ENCODE assay signal across 11 cellular contexts in the genomic region with DNA sequence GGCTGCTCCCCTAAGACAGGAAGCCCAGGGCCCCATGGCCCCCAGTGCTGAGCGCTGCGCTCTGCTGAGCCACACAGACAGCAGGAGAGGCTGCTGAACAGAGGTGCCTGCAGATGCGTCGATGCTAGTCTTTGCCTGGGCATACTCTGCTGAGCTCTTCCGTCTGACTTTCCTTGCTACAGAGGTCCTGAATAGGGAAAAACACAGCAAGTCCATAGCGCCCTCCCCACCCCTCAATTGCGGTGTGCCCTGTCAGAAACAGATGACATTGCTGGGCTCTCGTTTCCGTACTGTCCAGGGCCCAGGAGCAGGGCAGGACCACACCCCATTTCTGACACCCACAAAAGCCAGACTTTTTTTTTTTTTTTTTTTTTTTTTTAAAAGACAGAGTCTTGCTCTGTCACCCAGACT.
DNase-seq lines count a peak whose midpoint lies in the region; ATAC-seq and TF ChIP-seq lines count a peak whose summit lies in the region.
"Had no signal": no experiment of that assay in that cellular context is flagged by ENCODE, and none has a peak within 500 bp of the region (broad histone marks: within the 10 kb centered on the region; RNA-seq: fewer than 3 reads in every experiment).

No MANE protein-coding gene starts in this region.

- H3K4me1 ChIP-seq in SK-N-SH (ENCODE audit: control insufficient read depth in 1 of 2, insufficient read depth in 2 of 2, low read depth in 1 of 2, low read length in 1 of 2) = no peaks in the 10 kb centered on the region

- TF ChIP-seq CTCF in SK-N-SH (IDR thresholded peaks at IDR 0.05) = no peak

- H3K4me2 ChIP-seq in SK-N-SH = no peak overlapping the region

- H3K9ac ChIP-seq in SK-N-SH = no peak overlapping the region

- DNase-seq in SK-N-SH (no peak), NCI-H146 treated with DMSO at 0.1 percent for 48 hours (lab: John Stamatoyannopoulos, UW; ENCODE audit: unreplicated experiment) (no peak), islet precursor cell (no peak), LoVo (ENCODE audit: low spot score) (no peak)
- peak; percentile 50 for DNase-seq in activated T-cell treated with anti-CD3 and anti-CD28 coated beads, Interleukin-2, amount 50 U/mL, for 24 hours
- peak; percentile 29 for DNase-seq in stimulated activated CD8-positive, alpha-beta memory T cell treated with anti-CD3 and anti-CD28 coated beads, Interleukin-4, amount 100 ng/mL, for 24 hours (ENCODE audit: low read depth)
- DNase-seq: IMR-90 had no signal

- no peak overlapping the region for H2AFZ ChIP-seq in SK-N-SH (ENCODE audit: low read depth)

- POLR2A ChIA-PET in SK-N-SH (lab: Yijun Ruan, JAX) = no interaction called here

- H3K27me3 Mint-ChIP-seq in activated T-cell treated with anti-CD3 and anti-CD28 coated beads, Interleukin-2, amount 50 U/mL, for 24 hours = no peaks in the 10 kb centered on the region

- no peaks in the 10 kb centered on the region for H3K9me2 ChIP-seq in SK-N-SH

- no peaks in the 10 kb centered on the region for H3K9me3 Mint-ChIP-seq in activated T-cell treated with anti-CD3 and anti-CD28 coated beads, Interleukin-2, amount 50 U/mL, for 24 hours

- H3F3A ChIP-seq in SK-N-SH (replicated peaks; ENCODE audit: insufficient read depth) = no peaks in the 10 kb centered on the region

- WGBS in SK-N-SH (ENCODE audit: low lambda C conversion rate) = 95% methylated on average over 6 of the region's 9 CpGs

- no peak for TF ChIP-seq RAD21 in SK-N-SH (IDR thresholded peaks at IDR 0.05; ENCODE audit: low read length)

- no peaks in the 10 kb centered on the region for H3K79me2 ChIP-seq in SK-N-SH (ENCODE audit: insufficient read depth)

- H3K36me3 Mint-ChIP-seq in activated T-cell treated with anti-CD3 and anti-CD28 coated beads, Interleukin-2, amount 50 U/mL, for 24 hours (ENCODE audit: low read depth) = peaks cover 52% of the 10 kb centered on the region

- no peaks in the 10 kb centered on the region for H3K9me3 ChIP-seq in SK-N-SH

- H3K36me3 ChIP-seq in SK-N-SH (replicated peaks in 1 of 2; ENCODE audit: control insufficient read depth in 1 of 2, insufficient read depth in 2 of 2, low read length in 1 of 2) = peaks cover 37 to 60% of the 10 kb centered on the region in 2 experiments
- H3K36me3 ChIP-seq: cardiac muscle cell had no signal

- peak overlapping the region; percentile 51 for H3K27ac Mint-ChIP-seq in activated T-cell treated with anti-CD3 and anti-CD28 coated beads, Interleukin-2, amount 50 U/mL, for 24 hours

- TF ChIP-seq EP300 in SK-N-SH (IDR thresholded peaks at IDR 0.05; ENCODE audit: borderline replicate concordance in 1 of 2, low read depth in 1 of 2, low read length in 1 of 2) = no peak

- H3K27ac ChIP-seq in SK-N-SH (ENCODE audit: low read depth in 2 of 2, low read length in 1 of 2) = no peak overlapping the region
- H3K27ac ChIP-seq: 22Rv1, cardiac muscle cell had no signal

- no peak overlapping the region for H3K4me3 Mint-ChIP-seq in activated T-cell treated with anti-CD3 and anti-CD28 coated beads, Interleukin-2, amount 50 U/mL, for 24 hours

- H3K27me3 ChIP-seq in SK-N-SH (ENCODE audit: insufficient read depth) = no peaks in the 10 kb centered on the region
- H3K27me3 ChIP-seq: cardiac muscle cell had no signal

- CTCF ChIA-PET in SK-N-SH (lab: Yijun Ruan, JAX) = no interaction called here

- ATAC-seq in SK-N-SH treated with all-trans-retinoic acid at 6 μM for 48 hours = peak; percentile 24; the same call in 1 of the 3 replicates
- ATAC-seq in HG02852 (IDR thresholded peaks at IDR 0.05; ENCODE audit: unreplicated experiment) = peak; percentile 74

- no peaks in the 10 kb centered on the region for H4K20me1 ChIP-seq in SK-N-SH (ENCODE audit: insufficient read depth)

- no peak overlapping the region for H3K4me3 ChIP-seq in SK-N-SH (ENCODE audit: low read depth in 2 of 2, low read length in 1 of 2)
- H3K4me3 ChIP-seq: cardiac muscle cell had no signal

- peaks cover 24% of the 10 kb centered on the region for H3K4me1 Mint-ChIP-seq in activated T-cell treated with anti-CD3 and anti-CD28 coated beads, Interleukin-2, amount 50 U/mL, for 24 hours (ENCODE audit: low read depth)

TF ChIP-seq in SK-N-SH treated with all-trans-retinoic acid at 6 μM for 48 hours, 23 proteins besides CTCF, POLR2A, EP300 and RAD21:
- TF ChIP-seq ZNF70 (CRISPR knock-in tag; IDR thresholded peaks at IDR 0.05) (no peak), SNAI2 (CRISPR knock-in tag; IDR thresholded peaks at IDR 0.05) (no peak), BACH2 (CRISPR knock-in tag; IDR thresholded peaks at IDR 0.05; ENCODE audit: borderline replicate concordance) (no peak), PPARA (CRISPR knock-in tag; IDR thresholded peaks at IDR 0.05; ENCODE audit: borderline replicate concordance) (no peak), ZFP3 (CRISPR knock-in tag; IDR thresholded peaks at IDR 0.05) (no peak)
- TF ChIP-seq, protein P1, sequence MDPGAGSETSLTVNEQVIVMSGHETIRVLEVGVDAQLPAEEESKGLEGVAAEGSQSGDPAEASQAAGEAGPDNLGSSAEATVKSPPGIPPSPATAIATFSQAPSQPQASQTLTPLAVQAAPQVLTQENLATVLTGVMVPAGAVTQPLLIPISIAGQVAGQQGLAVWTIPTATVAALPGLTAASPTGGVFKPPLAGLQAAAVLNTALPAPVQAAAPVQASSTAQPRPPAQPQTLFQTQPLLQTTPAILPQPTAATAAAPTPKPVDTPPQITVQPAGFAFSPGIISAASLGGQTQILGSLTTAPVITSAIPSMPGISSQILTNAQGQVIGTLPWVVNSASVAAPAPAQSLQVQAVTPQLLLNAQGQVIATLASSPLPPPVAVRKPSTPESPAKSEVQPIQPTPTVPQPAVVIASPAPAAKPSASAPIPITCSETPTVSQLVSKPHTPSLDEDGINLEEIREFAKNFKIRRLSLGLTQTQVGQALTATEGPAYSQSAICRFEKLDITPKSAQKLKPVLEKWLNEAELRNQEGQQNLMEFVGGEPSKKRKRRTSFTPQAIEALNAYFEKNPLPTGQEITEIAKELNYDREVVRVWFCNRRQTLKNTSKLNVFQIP (CRISPR knock-in tag; IDR thresholded peaks at IDR 0.05; ENCODE audit: borderline replicate concordance, low read depth) = no peak
- TF ChIP-seq, protein P2, sequence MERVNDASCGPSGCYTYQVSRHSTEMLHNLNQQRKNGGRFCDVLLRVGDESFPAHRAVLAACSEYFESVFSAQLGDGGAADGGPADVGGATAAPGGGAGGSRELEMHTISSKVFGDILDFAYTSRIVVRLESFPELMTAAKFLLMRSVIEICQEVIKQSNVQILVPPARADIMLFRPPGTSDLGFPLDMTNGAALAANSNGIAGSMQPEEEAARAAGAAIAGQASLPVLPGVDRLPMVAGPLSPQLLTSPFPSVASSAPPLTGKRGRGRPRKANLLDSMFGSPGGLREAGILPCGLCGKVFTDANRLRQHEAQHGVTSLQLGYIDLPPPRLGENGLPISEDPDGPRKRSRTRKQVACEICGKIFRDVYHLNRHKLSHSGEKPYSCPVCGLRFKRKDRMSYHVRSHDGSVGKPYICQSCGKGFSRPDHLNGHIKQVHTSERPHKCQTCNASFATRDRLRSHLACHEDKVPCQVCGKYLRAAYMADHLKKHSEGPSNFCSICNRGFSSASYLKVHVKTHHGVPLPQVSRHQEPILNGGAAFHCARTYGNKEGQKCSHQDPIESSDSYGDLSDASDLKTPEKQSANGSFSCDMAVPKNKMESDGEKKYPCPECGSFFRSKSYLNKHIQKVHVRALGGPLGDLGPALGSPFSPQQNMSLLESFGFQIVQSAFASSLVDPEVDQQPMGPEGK (CRISPR knock-in tag; IDR thresholded peaks at IDR 0.05; ENCODE audit: borderline replicate concordance) = no peak
TF ChIP-seq in SK-N-SH treated with all-trans-retinoic acid at 6 μM for 48 hours: peak in this region for 0.

TF ChIP-seq in SK-N-SH, 30 proteins besides CTCF, POLR2A, EP300 and RAD21:
- no peak for TF ChIP-seq ELF1 (IDR thresholded peaks at IDR 0.05)
- no peak for TF ChIP-seq MXI1 (IDR thresholded peaks at IDR 0.05; ENCODE audit: low read depth, low read length)
- TF ChIP-seq TEAD4 (IDR thresholded peaks at IDR 0.05; ENCODE audit: borderline replicate concordance, insufficient read depth) = no peak
- TF ChIP-seq, protein P3, sequence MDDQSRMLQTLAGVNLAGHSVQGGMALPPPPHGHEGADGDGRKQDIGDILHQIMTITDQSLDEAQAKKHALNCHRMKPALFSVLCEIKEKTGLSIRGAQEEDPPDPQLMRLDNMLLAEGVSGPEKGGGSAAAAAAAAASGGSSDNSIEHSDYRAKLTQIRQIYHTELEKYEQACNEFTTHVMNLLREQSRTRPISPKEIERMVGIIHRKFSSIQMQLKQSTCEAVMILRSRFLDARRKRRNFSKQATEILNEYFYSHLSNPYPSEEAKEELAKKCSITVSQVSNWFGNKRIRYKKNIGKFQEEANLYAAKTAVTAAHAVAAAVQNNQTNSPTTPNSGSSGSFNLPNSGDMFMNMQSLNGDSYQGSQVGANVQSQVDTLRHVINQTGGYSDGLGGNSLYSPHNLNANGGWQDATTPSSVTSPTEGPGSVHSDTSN (IDR thresholded peaks at IDR 0.05) = no peak
- TF ChIP-seq REST (IDR thresholded peaks at IDR 0.05; ENCODE audit: low read depth, low read length) = no peak
- TF ChIP-seq FOXM1 (IDR thresholded peaks at IDR 0.05; ENCODE audit: low read depth) = no peak

Comparison
In these comparisons a context has a peak if more than half of its experiments do, and no peak if none do; other contexts are left out.
1. DNase-seq: peak in activated T-cell treated with anti-CD3 and anti-CD28 coated beads, Interleukin-2, amount 50 U/mL, for 24 hours (single experiment) and stimulated activated CD8-positive, alpha-beta memory T cell treated with anti-CD3 and anti-CD28 coated beads, Interleukin-4, amount 100 ng/mL, for 24 hours (single experiment); none in SK-N-SH (single experiment), NCI-H146 treated with DMSO at 0.1 percent for 48 hours (single experiment), islet precursor cell (single experiment) and LoVo (single experiment).